12 cellular contexts compared by ENCODE assay signal in genomic region chr3:103127737-103128136, GRCh38.
DNase-seq lines count a peak whose midpoint lies in the region; ATAC-seq lines count a peak whose summit lies in the region.
"Had no signal": no experiment of that assay in that cellular context is flagged by ENCODE, and none has a peak within 500 bp of the region (broad histone marks: within the 10 kb centered on the region; RNA-seq: fewer than 3 reads in every experiment).

No MANE protein-coding gene starts in this region.

- ATAC-seq in GM18502 (IDR thresholded peaks at IDR 0.05; ENCODE audit: poor library complexity, unreplicated experiment) (peak; percentile 96), GM21367 (IDR thresholded peaks at IDR 0.05; ENCODE audit: unreplicated experiment) (peak; percentile 88), HG03095 (IDR thresholded peaks at IDR 0.05; ENCODE audit: unreplicated experiment) (peak; percentile 98)
- ATAC-seq: T-cell had no signal

- DNase-seq in adipocyte (ENCODE audit: low read depth), result peak; percentile 60
- no peak for DNase-seq in EL
- DNase-seq in NCI-H526 (lab: John Stamatoyannopoulos, UW), result no peak
- no peak for DNase-seq in effector memory CD4-positive, alpha-beta T cell
- no peak for DNase-seq in D341Med (ENCODE audit: low spot score)
- DNase-seq: CD4-positive, alpha-beta T cell; kidney; NCI-H2081; T-cell had no signal

- H3K27me3 ChIP-seq in adipocyte (replicated peaks; ENCODE audit: control insufficient read depth, insufficient read depth, low read length), result no peaks in the 10 kb centered on the region
- H3K27me3 ChIP-seq in effector memory CD4-positive, alpha-beta T cell (replicated peaks; ENCODE audit: control insufficient read depth, insufficient read depth, low read length, poor library complexity, severe bottlenecking), result no peaks in the 10 kb centered on the region

- H3K36me3 ChIP-seq in adipocyte (ENCODE audit: control insufficient read depth, insufficient read depth, low read length, severe bottlenecking), result no peaks in the 10 kb centered on the region
- no peaks in the 10 kb centered on the region for H3K36me3 ChIP-seq in effector memory CD4-positive, alpha-beta T cell (ENCODE audit: control insufficient read depth, insufficient read depth, low read length)

- H3K9ac ChIP-seq in adipocyte (ENCODE audit: low read length), result no peak overlapping the region

- no peaks in the 10 kb centered on the region for H3K9me3 ChIP-seq in adipocyte (ENCODE audit: control insufficient read depth, low read length)
- H3K9me3 ChIP-seq in effector memory CD4-positive, alpha-beta T cell (ENCODE audit: control insufficient read depth, low read length), result no peaks in the 10 kb centered on the region

- H3K27ac ChIP-seq in effector memory CD4-positive, alpha-beta T cell (ENCODE audit: insufficient read depth, low read length, poor library complexity, severe bottlenecking), result no peak overlapping the region

- no peak overlapping the region for H3K4me3 ChIP-seq in adipocyte (ENCODE audit: low read length)
- H3K4me3 ChIP-seq in effector memory CD4-positive, alpha-beta T cell (ENCODE audit: insufficient read depth, low read depth, low read length, poor library complexity, severe bottlenecking), result no peak overlapping the region

- H3K4me1 ChIP-seq in adipocyte (ENCODE audit: control insufficient read depth, insufficient read depth, low read length), result peaks cover 8% of the 10 kb centered on the region
- H3K4me1 ChIP-seq in effector memory CD4-positive, alpha-beta T cell (ENCODE audit: control insufficient read depth, insufficient read depth, low read length, poor library complexity, severe bottlenecking), result no peaks in the 10 kb centered on the region
